Comparison of ENCODE assay signal across 26 cellular contexts in the genomic region with DNA sequence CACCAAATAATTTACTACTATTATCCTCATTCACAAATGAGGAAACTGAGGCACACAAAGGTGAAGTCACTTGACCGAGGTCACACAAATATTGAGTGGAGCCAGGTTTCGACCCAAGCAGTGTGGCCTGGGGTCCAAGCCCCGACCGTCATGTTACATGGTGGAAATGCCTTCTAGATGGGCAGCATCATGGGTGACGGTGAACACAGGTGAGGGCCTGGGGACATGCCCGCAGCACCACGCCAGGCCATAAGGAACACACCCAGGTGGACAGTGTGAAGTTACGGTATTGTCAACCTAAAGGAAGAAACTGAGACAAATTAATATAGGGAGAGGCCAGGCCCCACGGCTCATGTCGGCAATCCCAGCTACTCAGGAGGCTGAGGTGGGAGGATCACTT. TPM values are rescaled to one million over a fixed set of nuclear protein-coding genes. Genes with fewer than 3 reads are reported as not detected.
DNase-seq lines count a peak whose midpoint lies in the region; ATAC-seq, FAIRE-seq and TF ChIP-seq lines count a peak whose summit lies in the region.
"Had no signal": no experiment of that assay in that cellular context is flagged by ENCODE, and none has a peak within 500 bp of the region (broad histone marks: within the 10 kb centered on the region; RNA-seq: fewer than 3 reads in every experiment).

No MANE protein-coding gene starts in this region.

- H3K9me3 ChIP-seq in CD4-positive, alpha-beta memory T cell (ENCODE audit: control insufficient read depth in 1 of 2, low read length in 2 of 2), result no peaks in the 10 kb centered on the region
- no peaks in the 10 kb centered on the region for H3K9me3 ChIP-seq in HepG2 (ENCODE audit: low read length)
- H3K9me3 ChIP-seq: ascending aorta, SJSA1, suprapubic skin, upper lobe of right lung had no signal

- H3K27ac ChIP-seq in CD4-positive, alpha-beta memory T cell (ENCODE audit: low read depth, low read length), result no peak overlapping the region
- H3K27ac ChIP-seq in cingulate gyrus (ENCODE audit: low read depth, low read length) (peak overlapping the region; percentile 1), HepG2 (ENCODE audit: extremely low read length, insufficient read depth, low read length) (no peak overlapping the region)
- H3K27ac ChIP-seq: 22Rv1, SJSA1, upper lobe of right lung had no signal

- no peak for TF ChIP-seq CTCF in HepG2 (CRISPR knock-in tag; IDR thresholded peaks at IDR 0.05)

- CTCF ChIA-PET in activated CD4-positive, alpha-beta memory T cell treated with anti-CD3 and anti-CD28 coated beads for 36 hours (lab: Charles Lee), result no interaction called here
- CTCF ChIA-PET in activated CD4-positive, alpha-beta memory T cell treated with anti-CD3 and anti-CD28 coated beads, Interleukin-2, amount 10 ng/mL, durations not matched to agents 7 days and 5 days (lab: Charles Lee), result no interaction called here
- CTCF ChIA-PET in CD4-positive, alpha-beta memory T cell (lab: Charles Lee; ENCODE audit: partially characterized antibody), result no interaction called here
- CTCF ChIA-PET in HepG2 (lab: Yijun Ruan, JAX; ENCODE audit: low intra/inter-chr PET ratio, low total read pairs), result no interaction called here

- no peaks in the 10 kb centered on the region for H3K4me1 ChIP-seq in CD4-positive, alpha-beta memory T cell (ENCODE audit: insufficient read depth, low read length)
- H3K4me1 ChIP-seq in HepG2 (ENCODE audit: insufficient read depth, low read length), result peaks cover 16% of the 10 kb centered on the region
- H3K4me1 ChIP-seq: upper lobe of right lung had no signal

- FAIRE-seq in HepG2 (lab: Jason Lieb, UNC), result no peak

- POLR2A ChIA-PET in activated CD4-positive, alpha-beta memory T cell treated with anti-CD3 and anti-CD28 coated beads for 36 hours (lab: Charles Lee), result no interaction called here
- POLR2A ChIA-PET in activated CD4-positive, alpha-beta memory T cell treated with anti-CD3 and anti-CD28 coated beads, Interleukin-2, amount 10 ng/mL, durations not matched to agents 7 days and 5 days (lab: Charles Lee), result no interaction called here
- POLR2A ChIA-PET in CD4-positive, alpha-beta memory T cell (lab: Charles Lee; ENCODE audit: partially characterized antibody), result interaction anchor here (0.7 to 1.6 kb wide), 3 partner anchors 11 to 19 kb away, joined by 3 to 5 read pairs (median 3); no protein-coding TSS in a partner anchor
- POLR2A ChIA-PET in HepG2 (lab: Yijun Ruan, JAX), result no interaction called here

- H3K9ac ChIP-seq in HepG2 (ENCODE audit: insufficient read depth, low read depth, low read length), result no peak overlapping the region

- intact Hi-C loops in activated CD4-positive, alpha-beta memory T cell treated with anti-CD3 and anti-CD28 coated beads for 36 hours (cut with micrococcal nuclease), result no loop called here
- intact Hi-C loops in CD4-positive, alpha-beta memory T cell (cut with micrococcal nuclease), result no loop called here
- intact Hi-C loops in HepG2 (cut with micrococcal nuclease; ENCODE audit: unreplicated experiment), result no loop called here

- in situ Hi-C loops in HepG2 (cut with HindIII; ENCODE audit: extremely low pct_ligation_motif_present, low pct_unique_long_range_greater_than_20kb), result no loop called here

- H3K9me3 Mint-ChIP-seq in activated CD4-positive, alpha-beta memory T cell treated with anti-CD3 and anti-CD28 coated beads for 36 hours, result no peaks in the 10 kb centered on the region
- H3K9me3 Mint-ChIP-seq in activated CD4-positive, alpha-beta memory T cell treated with anti-CD3 and anti-CD28 coated beads, Interleukin-2, amount 10 ng/mL, durations not matched to agents 7 days and 5 days, result no peaks in the 10 kb centered on the region
- peaks cover 0 to 6% (median 0%) of the 10 kb centered on the region in 8 donors for H3K9me3 Mint-ChIP-seq in CD4-positive, alpha-beta memory T cell
- no peaks in the 10 kb centered on the region for H3K9me3 Mint-ChIP-seq in natural killer cell treated with Interleukin-12 subunit alpha and Interleukin-12 subunit beta and Interleukin-15 and Interleukin-18, amount 100 ng/mL, for 72 hours
- H3K9me3 Mint-ChIP-seq: activated naive CD4-positive, alpha-beta T cell treated with anti-CD3 and anti-CD28 coated beads, Interleukin-2, amount 50 U/mL, for 72 hours; effector memory CD8-positive, alpha-beta T cell; naive B cell; stimulated activated naive B cell treated with anti-CD40 and anti-IgM and Interleukin-4, amounts not matched to agents 10 μg/mL and 1 μg/mL and 100 μg/mL, for 72 hours had no signal

- no peaks in the 10 kb centered on the region for H3K4me1 Mint-ChIP-seq in activated CD4-positive, alpha-beta memory T cell treated with anti-CD3 and anti-CD28 coated beads for 36 hours (ENCODE audit: low read depth)
- H3K4me1 Mint-ChIP-seq in activated CD4-positive, alpha-beta memory T cell treated with anti-CD3 and anti-CD28 coated beads, Interleukin-2, amount 10 ng/mL, durations not matched to agents 7 days and 5 days, result no peaks in the 10 kb centered on the region
- no peaks in the 10 kb centered on the region for H3K4me1 Mint-ChIP-seq in CD4-positive, alpha-beta memory T cell
- H3K4me1 Mint-ChIP-seq in natural killer cell treated with Interleukin-12 subunit alpha and Interleukin-12 subunit beta and Interleukin-15 and Interleukin-18, amount 100 ng/mL, for 72 hours (ENCODE audit: low read depth in 2 of 2), result peaks cover 6 to 15% of the 10 kb centered on the region in 2 donors
- H3K4me1 Mint-ChIP-seq: naive B cell; stimulated activated naive B cell treated with anti-CD40 and anti-IgM and Interleukin-4, amounts not matched to agents 10 μg/mL and 1 μg/mL and 100 μg/mL, for 72 hours had no signal

- BruUV-seq in HepG2 (replicated peaks; lab: Mats Ljungman, UMichigan), result no TSS peak

- ATAC-seq in natural killer cell treated with Interleukin-12 subunit alpha and Interleukin-12 subunit beta and Interleukin-15 and Interleukin-18, amount 100 ng/mL, for 72 hours, result no peak
- ATAC-seq in HepG2, result no peak
- ATAC-seq in GM18517 (IDR thresholded peaks at IDR 0.05; ENCODE audit: unreplicated experiment), result no peak
- ATAC-seq: effector memory CD8-positive, alpha-beta T cell; stimulated activated naive B cell treated with anti-CD40 and anti-IgM and Interleukin-4, amounts not matched to agents 10 μg/mL and 1 μg/mL and 100 μg/mL, for 72 hours had no signal

- H3K27me3 Mint-ChIP-seq in activated CD4-positive, alpha-beta memory T cell treated with anti-CD3 and anti-CD28 coated beads for 36 hours, result no peaks in the 10 kb centered on the region
- no peaks in the 10 kb centered on the region for H3K27me3 Mint-ChIP-seq in activated CD4-positive, alpha-beta memory T cell treated with anti-CD3 and anti-CD28 coated beads, Interleukin-2, amount 10 ng/mL, durations not matched to agents 7 days and 5 days
- no peaks in the 10 kb centered on the region for H3K27me3 Mint-ChIP-seq in CD4-positive, alpha-beta memory T cell
- no peaks in the 10 kb centered on the region for H3K27me3 Mint-ChIP-seq in natural killer cell treated with Interleukin-12 subunit alpha and Interleukin-12 subunit beta and Interleukin-15 and Interleukin-18, amount 100 ng/mL, for 72 hours
- H3K27me3 Mint-ChIP-seq: effector memory CD8-positive, alpha-beta T cell; naive B cell; stimulated activated naive B cell treated with anti-CD40 and anti-IgM and Interleukin-4, amounts not matched to agents 10 μg/mL and 1 μg/mL and 100 μg/mL, for 72 hours had no signal

- WGBS in HepG2 (ENCODE audit: low lambda C conversion rate), result 98% methylated on average over 10 of the region's 10 CpGs

- H3K4me3 Mint-ChIP-seq in activated CD4-positive, alpha-beta memory T cell treated with anti-CD3 and anti-CD28 coated beads for 36 hours, result no peak overlapping the region
- no peak overlapping the region for H3K4me3 Mint-ChIP-seq in activated CD4-positive, alpha-beta memory T cell treated with anti-CD3 and anti-CD28 coated beads, Interleukin-2, amount 10 ng/mL, durations not matched to agents 7 days and 5 days
- H3K4me3 Mint-ChIP-seq in CD4-positive, alpha-beta memory T cell, result peak overlapping the region in 1 of 8 donors; percentile 32
- no peak overlapping the region for H3K4me3 Mint-ChIP-seq in natural killer cell treated with Interleukin-12 subunit alpha and Interleukin-12 subunit beta and Interleukin-15 and Interleukin-18, amount 100 ng/mL, for 72 hours
- H3K4me3 Mint-ChIP-seq: effector memory CD8-positive, alpha-beta T cell; stimulated activated naive B cell treated with anti-CD40 and anti-IgM and Interleukin-4, amounts not matched to agents 10 μg/mL and 1 μg/mL and 100 μg/mL, for 72 hours had no signal

- H4K20me1 ChIP-seq in HepG2 (ENCODE audit: insufficient read depth, low read length), result no peaks in the 10 kb centered on the region

- no peak overlapping the region for H3K4me3 ChIP-seq in CD4-positive, alpha-beta memory T cell (ENCODE audit: low read length in 2 of 2)
- no peak overlapping the region for H3K4me3 ChIP-seq in HepG2 (replicated peaks in 1 of 3; ENCODE audit: insufficient read depth in 1 of 3, low read depth in 2 of 3, low read length in 3 of 3)
- H3K4me3 ChIP-seq: ascending aorta, K562, SJSA1, skin epidermis, suprapubic skin, upper lobe of right lung had no signal

- TF ChIP-seq EP300 in HepG2 (IDR thresholded peaks at IDR 0.05; ENCODE audit: low read depth in 2 of 2, low read length in 2 of 2) (no peak), HepG2 (CRISPR knock-in tag; IDR thresholded peaks at IDR 0.05; ENCODE audit: borderline replicate concordance) (no peak)

- peak overlapping the region; percentile 7 for H3K27ac Mint-ChIP-seq in activated CD4-positive, alpha-beta memory T cell treated with anti-CD3 and anti-CD28 coated beads for 36 hours
- H3K27ac Mint-ChIP-seq in activated CD4-positive, alpha-beta memory T cell treated with anti-CD3 and anti-CD28 coated beads, Interleukin-2, amount 10 ng/mL, durations not matched to agents 7 days and 5 days, result no peak overlapping the region
- peak overlapping the region in 4 of 7 donors; percentile 42 to 85 (median 61) for H3K27ac Mint-ChIP-seq in CD4-positive, alpha-beta memory T cell
- H3K27ac Mint-ChIP-seq in natural killer cell treated with Interleukin-12 subunit alpha and Interleukin-12 subunit beta and Interleukin-15 and Interleukin-18, amount 100 ng/mL, for 72 hours, result peak overlapping the region; percentile 12 to 36

- peaks cover 20% of the 10 kb centered on the region for H3K36me3 ChIP-seq in CD4-positive, alpha-beta memory T cell (ENCODE audit: insufficient read depth, low read length)
- H3K36me3 ChIP-seq in HepG2 (replicated peaks in 1 of 2; ENCODE audit: control insufficient read depth in 1 of 2, insufficient read depth in 2 of 2, low read length in 2 of 2), result peaks cover 0 to 3% of the 10 kb centered on the region in 2 experiments; a peak in 2 of 5 replicates

- TF ChIP-seq POLR2A in HepG2 (IDR thresholded peaks at IDR 0.05; ENCODE audit: insufficient read depth in 1 of 2, low read depth in 2 of 2, low read length in 2 of 2), result no peak

- no peak for TF ChIP-seq RAD21 in HepG2 (CRISPR knock-in tag; IDR thresholded peaks at IDR 0.05)

- H3K4me2 ChIP-seq in HepG2 (ENCODE audit: low read depth, low read length), result no peak overlapping the region

- no peaks in the 10 kb centered on the region for H3K79me2 ChIP-seq in HepG2 (ENCODE audit: insufficient read depth, low read length)

- H3K36me3 Mint-ChIP-seq in activated CD4-positive, alpha-beta memory T cell treated with anti-CD3 and anti-CD28 coated beads for 36 hours, result peaks cover 7% of the 10 kb centered on the region
- peaks cover 18% of the 10 kb centered on the region for H3K36me3 Mint-ChIP-seq in activated CD4-positive, alpha-beta memory T cell treated with anti-CD3 and anti-CD28 coated beads, Interleukin-2, amount 10 ng/mL, durations not matched to agents 7 days and 5 days (ENCODE audit: low read depth)
- H3K36me3 Mint-ChIP-seq in CD4-positive, alpha-beta memory T cell, result peaks cover 12 to 37% of the 10 kb centered on the region in 2 donors
- H3K36me3 Mint-ChIP-seq in natural killer cell treated with Interleukin-12 subunit alpha and Interleukin-12 subunit beta and Interleukin-15 and Interleukin-18, amount 100 ng/mL, for 72 hours, result no peaks in the 10 kb centered on the region
- H3K36me3 Mint-ChIP-seq: naive B cell had no signal

- no peak for DNase-seq in activated CD4-positive, alpha-beta memory T cell treated with anti-CD3 and anti-CD28 coated beads for 36 hours
- no peak for DNase-seq in activated CD4-positive, alpha-beta memory T cell treated with anti-CD3 and anti-CD28 coated beads, Interleukin-2, amount 10 ng/mL, durations not matched to agents 7 days and 5 days
- no peak for DNase-seq in CD4-positive, alpha-beta memory T cell
- DNase-seq in natural killer cell treated with Interleukin-12 subunit alpha and Interleukin-12 subunit beta and Interleukin-15 and Interleukin-18, amount 100 ng/mL, for 72 hours (ENCODE audit: low spot score), result no peak
- no peak for DNase-seq in HepG2 (ENCODE audit: low spot score)
- no peak for DNase-seq in germinal center (ENCODE audit: low spot score)
- DNase-seq: activated CD4-positive, alpha-beta T cell treated with anti-CD3 and anti-CD28 coated beads for 48 hours; activated T-cell treated with anti-CD3 and anti-CD28 coated beads, Interleukin-2, amount 50 U/mL, for 48 hours; C1 segment of cervical spinal cord; effector memory CD8-positive, alpha-beta T cell; left ventricle myocardium superior; midbrain; naive B cell; NCI-H1092; NCI-H1694 treated with DMSO at 0.1 percent for 48 hours; stimulated activated naive B cell treated with anti-CD40 and anti-IgM and Interleukin-4, amounts not matched to agents 10 μg/mL and 1 μg/mL and 100 μg/mL, for 72 hours; upper lobe of right lung had no signal

- H3K27me3 ChIP-seq in CD4-positive, alpha-beta memory T cell (ENCODE audit: insufficient read depth, low read length), result no peaks in the 10 kb centered on the region
- no peaks in the 10 kb centered on the region for H3K27me3 ChIP-seq in HepG2 (ENCODE audit: control insufficient read depth in 1 of 2, insufficient read depth in 2 of 2, low read length in 2 of 2)
- H3K27me3 ChIP-seq: ascending aorta, SJSA1, suprapubic skin, upper lobe of right lung had no signal

- H2AFZ ChIP-seq in HepG2 (ENCODE audit: low read length), result no peak overlapping the region

RNA-seq across cellular contexts. Expression of a gene that starts 35.3 kb away (rescaled TPM):
- 100 to 1,000 TPM; 242 to 245 TPM for total RNA-seq in activated CD4-positive, alpha-beta memory T cell treated with anti-CD3 and anti-CD28 coated beads for 36 hours
- 100 to 1,000 TPM; 223 to 241 TPM for total RNA-seq in activated CD4-positive, alpha-beta memory T cell treated with anti-CD3 and anti-CD28 coated beads, Interleukin-2, amount 10 ng/mL, durations not matched to agents 7 days and 5 days
- 100 to 1,000 TPM; 314 to 318 TPM for total RNA-seq in CD4-positive, alpha-beta memory T cell
- 10 to 100 TPM; 19.6 to 60.8 TPM for polyA plus RNA-seq in CD4-positive, alpha-beta memory T cell
- total RNA-seq in natural killer cell treated with Interleukin-12 subunit alpha and Interleukin-12 subunit beta and Interleukin-15 and Interleukin-18, amount 100 ng/mL, for 72 hours, result 100 to 1,000 TPM; 322 to 415 TPM
- 239 and 386 TPM in 2 replicates for total RNA-seq in HepG2 (2016; rRNA removed; fragmentation: Illumina TruSeq; extraction: Trizol)
- total RNA-seq in HepG2 (2016; cell fraction: cytosol; rRNA removed; fragmentation: Illumina TruSeq; extraction: Trizol; ENCODE audit: low read depth), result 33.0 and 38.5 TPM in 2 replicates
- total RNA-seq in HepG2 (2016; cell fraction: insoluble cytoplasmic fraction; rRNA removed; fragmentation: Illumina TruSeq; extraction: Trizol), result 231 and 328 TPM in 2 replicates
- 57.3 and 69.8 TPM in 2 replicates for total RNA-seq in HepG2 (2016; cell fraction: membrane; rRNA removed; fragmentation: Illumina TruSeq; extraction: Trizol)
- total RNA-seq in HepG2 (2016; cell fraction: nucleus; rRNA removed; fragmentation: Illumina TruSeq; extraction: Trizol), result 296 and 345 TPM in 2 replicates
- polyA plus RNA-seq in HepG2 (2011; rRNA removed), result 74.4 and 102 TPM in 2 replicates
- polyA plus RNA-seq in HepG2 (2011; cell fraction: cytosol; rRNA removed), result 102 and 115 TPM in 2 replicates
- 192 and 221 TPM in 2 replicates for polyA plus RNA-seq in HepG2 (2011; cell fraction: nucleus; rRNA removed)
- polyA plus RNA-seq in HepG2 (2012), result 126 and 135 TPM in 2 replicates
- polyA plus RNA-seq in HepG2 (2016; cell fraction: cytosol; fragmentation: Illumina TruSeq; extraction: Trizol; ENCODE audit: low read depth), result 11.1 and 13.5 TPM in 2 replicates
- 132 and 159 TPM in 2 replicates for polyA plus RNA-seq in HepG2 (2016; cell fraction: insoluble cytoplasmic fraction; fragmentation: Illumina TruSeq; extraction: Trizol; ENCODE audit: low read depth)
- 18.9 and 22.7 TPM in 2 replicates for polyA plus RNA-seq in HepG2 (2016; cell fraction: membrane; fragmentation: Illumina TruSeq; extraction: Trizol; ENCODE audit: low read depth)
- polyA plus RNA-seq in HepG2 (2016; cell fraction: nucleus; fragmentation: Illumina TruSeq; extraction: Trizol; ENCODE audit: insufficient read depth, low read depth), result 236 and 267 TPM in 2 replicates
- polyA minus RNA-seq in HepG2 (2011; rRNA and poly(A)+ RNA removed; ENCODE audit: low replicate concordance), result 411 and 518 TPM in 2 replicates
- polyA minus RNA-seq in HepG2 (2011; cell fraction: cytosol; rRNA and poly(A)+ RNA removed), result 317 and 327 TPM in 2 replicates
- polyA minus RNA-seq in HepG2 (2011; cell fraction: nucleus; rRNA and poly(A)+ RNA removed), result 190 and 258 TPM in 2 replicates
